Comparison of ENCODE assay signal across 1 cellular context in genomic region chr6:156719720-156720563, GRCh38.
TF ChIP-seq lines count a peak whose summit lies in the region.

No MANE protein-coding gene starts in this region.

TF ChIP-seq in HepG2, 621 proteins besides CTCF, POLR2A, EP300 and RAD21 (continued from another document and continues in another):
- TF ChIP-seq ZNF597 (CRISPR knock-in tag; IDR thresholded peaks at IDR 0.05) = no peak
- TF ChIP-seq, protein P1, sequence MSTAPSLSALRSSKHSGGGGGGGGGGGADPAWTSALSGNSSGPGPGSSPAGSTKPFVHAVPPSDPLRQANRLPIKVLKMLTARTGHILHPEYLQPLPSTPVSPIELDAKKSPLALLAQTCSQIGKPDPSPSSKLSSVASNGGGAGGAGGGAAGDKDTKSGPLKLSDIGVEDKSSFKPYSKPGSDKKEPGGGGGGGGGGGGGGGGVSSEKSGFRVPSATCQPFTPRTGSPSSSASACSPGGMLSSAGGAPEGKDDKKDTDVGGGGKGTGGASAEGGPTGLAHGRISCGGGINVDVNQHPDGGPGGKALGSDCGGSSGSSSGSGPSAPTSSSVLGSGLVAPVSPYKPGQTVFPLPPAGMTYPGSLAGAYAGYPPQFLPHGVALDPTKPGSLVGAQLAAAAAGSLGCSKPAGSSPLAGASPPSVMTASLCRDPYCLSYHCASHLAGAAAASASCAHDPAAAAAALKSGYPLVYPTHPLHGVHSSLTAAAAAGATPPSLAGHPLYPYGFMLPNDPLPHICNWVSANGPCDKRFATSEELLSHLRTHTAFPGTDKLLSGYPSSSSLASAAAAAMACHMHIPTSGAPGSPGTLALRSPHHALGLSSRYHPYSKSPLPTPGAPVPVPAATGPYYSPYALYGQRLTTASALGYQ (CRISPR knock-in tag; IDR thresholded peaks at IDR 0.05) = peak; percentile 95
- TF ChIP-seq GTF3A (CRISPR knock-in tag; conservative IDR thresholded peaks at IDR 0.05) = no peak
- peak; percentile 93 for TF ChIP-seq XRCC5 (optimal IDR thresholded peaks at IDR 0.05; ENCODE audit: low read length)
- no peak for TF ChIP-seq ZNF550 (CRISPR knock-in tag; IDR thresholded peaks at IDR 0.05; ENCODE audit: borderline replicate concordance)
- peak; percentile 91 for TF ChIP-seq ZNF614 (CRISPR knock-in tag; IDR thresholded peaks at IDR 0.05; ENCODE audit: borderline replicate concordance)
- peak; percentile 72 for TF ChIP-seq HMG20B (CRISPR knock-in tag; conservative IDR thresholded peaks at IDR 0.05)
- no peak for TF ChIP-seq CCAR2 (optimal IDR thresholded peaks at IDR 0.05; ENCODE audit: low read depth, low read length)
- TF ChIP-seq HNF4A (CRISPR knock-in tag; IDR thresholded peaks at IDR 0.05) = no peak; the same call in 1 of the 2 replicates
- TF ChIP-seq ZNF83 (CRISPR knock-in tag; IDR thresholded peaks at IDR 0.05; ENCODE audit: borderline replicate concordance) = no peak
- 0 out of 2 replicates have a peak, but pooled peaks have one; percentile 26 for TF ChIP-seq ZNF333 (CRISPR knock-in tag; IDR thresholded peaks at IDR 0.05; ENCODE audit: borderline replicate concordance)
- TF ChIP-seq, protein P2, sequence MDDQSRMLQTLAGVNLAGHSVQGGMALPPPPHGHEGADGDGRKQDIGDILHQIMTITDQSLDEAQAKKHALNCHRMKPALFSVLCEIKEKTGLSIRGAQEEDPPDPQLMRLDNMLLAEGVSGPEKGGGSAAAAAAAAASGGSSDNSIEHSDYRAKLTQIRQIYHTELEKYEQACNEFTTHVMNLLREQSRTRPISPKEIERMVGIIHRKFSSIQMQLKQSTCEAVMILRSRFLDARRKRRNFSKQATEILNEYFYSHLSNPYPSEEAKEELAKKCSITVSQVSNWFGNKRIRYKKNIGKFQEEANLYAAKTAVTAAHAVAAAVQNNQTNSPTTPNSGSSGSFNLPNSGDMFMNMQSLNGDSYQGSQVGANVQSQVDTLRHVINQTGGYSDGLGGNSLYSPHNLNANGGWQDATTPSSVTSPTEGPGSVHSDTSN (CRISPR knock-in tag; IDR thresholded peaks at IDR 0.05; ENCODE audit: borderline replicate concordance) = no peak; the same call in 1 of the 2 replicates
- TF ChIP-seq ZSCAN22 (CRISPR knock-in tag; IDR thresholded peaks at IDR 0.05) = no peak
- no peak for TF ChIP-seq ZNF207 (IDR thresholded peaks at IDR 0.05; ENCODE audit: borderline replicate concordance)
- peak; percentile 94 for TF ChIP-seq ARID5B (CRISPR knock-in tag; IDR thresholded peaks at IDR 0.05)
- TF ChIP-seq NFKB2 (CRISPR knock-in tag; IDR thresholded peaks at IDR 0.05; ENCODE audit: borderline replicate concordance) = peak; percentile 98; the same call in 1 of the 2 replicates
- peak; percentile 74; the same call in 1 of the 2 replicates for TF ChIP-seq HES4 (CRISPR knock-in tag; IDR thresholded peaks at IDR 0.05; ENCODE audit: borderline replicate concordance)
- peak; percentile 76 for TF ChIP-seq MED1 (CRISPR knock-in tag; IDR thresholded peaks at IDR 0.05)
- no peak for TF ChIP-seq MLLT10 (CRISPR knock-in tag; IDR thresholded peaks at IDR 0.05)
- TF ChIP-seq, protein P3, sequence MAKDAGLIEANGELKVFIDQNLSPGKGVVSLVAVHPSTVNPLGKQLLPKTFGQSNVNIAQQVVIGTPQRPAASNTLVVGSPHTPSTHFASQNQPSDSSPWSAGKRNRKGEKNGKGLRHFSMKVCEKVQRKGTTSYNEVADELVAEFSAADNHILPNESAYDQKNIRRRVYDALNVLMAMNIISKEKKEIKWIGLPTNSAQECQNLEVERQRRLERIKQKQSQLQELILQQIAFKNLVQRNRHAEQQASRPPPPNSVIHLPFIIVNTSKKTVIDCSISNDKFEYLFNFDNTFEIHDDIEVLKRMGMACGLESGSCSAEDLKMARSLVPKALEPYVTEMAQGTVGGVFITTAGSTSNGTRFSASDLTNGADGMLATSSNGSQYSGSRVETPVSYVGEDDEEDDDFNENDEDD (CRISPR knock-in tag; IDR thresholded peaks at IDR 0.05; ENCODE audit: borderline replicate concordance) = peak; percentile 91
- TF ChIP-seq ZNF670 (CRISPR knock-in tag; IDR thresholded peaks at IDR 0.05; ENCODE audit: borderline replicate concordance) = no peak
- peak; percentile 85 for TF ChIP-seq ZSCAN12 (CRISPR knock-in tag; IDR thresholded peaks at IDR 0.05)
- peak; percentile 70 for TF ChIP-seq ZNF782 (CRISPR knock-in tag; IDR thresholded peaks at IDR 0.05; ENCODE audit: borderline replicate concordance)
- TF ChIP-seq ZNF672 (CRISPR knock-in tag; IDR thresholded peaks at IDR 0.05) = no peak
- TF ChIP-seq, protein P4, sequence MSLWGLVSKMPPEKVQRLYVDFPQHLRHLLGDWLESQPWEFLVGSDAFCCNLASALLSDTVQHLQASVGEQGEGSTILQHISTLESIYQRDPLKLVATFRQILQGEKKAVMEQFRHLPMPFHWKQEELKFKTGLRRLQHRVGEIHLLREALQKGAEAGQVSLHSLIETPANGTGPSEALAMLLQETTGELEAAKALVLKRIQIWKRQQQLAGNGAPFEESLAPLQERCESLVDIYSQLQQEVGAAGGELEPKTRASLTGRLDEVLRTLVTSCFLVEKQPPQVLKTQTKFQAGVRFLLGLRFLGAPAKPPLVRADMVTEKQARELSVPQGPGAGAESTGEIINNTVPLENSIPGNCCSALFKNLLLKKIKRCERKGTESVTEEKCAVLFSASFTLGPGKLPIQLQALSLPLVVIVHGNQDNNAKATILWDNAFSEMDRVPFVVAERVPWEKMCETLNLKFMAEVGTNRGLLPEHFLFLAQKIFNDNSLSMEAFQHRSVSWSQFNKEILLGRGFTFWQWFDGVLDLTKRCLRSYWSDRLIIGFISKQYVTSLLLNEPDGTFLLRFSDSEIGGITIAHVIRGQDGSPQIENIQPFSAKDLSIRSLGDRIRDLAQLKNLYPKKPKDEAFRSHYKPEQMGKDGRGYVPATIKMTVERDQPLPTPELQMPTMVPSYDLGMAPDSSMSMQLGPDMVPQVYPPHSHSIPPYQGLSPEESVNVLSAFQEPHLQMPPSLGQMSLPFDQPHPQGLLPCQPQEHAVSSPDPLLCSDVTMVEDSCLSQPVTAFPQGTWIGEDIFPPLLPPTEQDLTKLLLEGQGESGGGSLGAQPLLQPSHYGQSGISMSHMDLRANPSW (CRISPR knock-in tag; IDR thresholded peaks at IDR 0.05; ENCODE audit: borderline replicate concordance) = no peak
- no peak for TF ChIP-seq ADNP (CRISPR knock-in tag; IDR thresholded peaks at IDR 0.05)
- TF ChIP-seq ELF4 (CRISPR knock-in tag; IDR thresholded peaks at IDR 0.05; ENCODE audit: borderline replicate concordance) = no peak
- TF ChIP-seq ZNF337 (CRISPR knock-in tag; IDR thresholded peaks at IDR 0.05; ENCODE audit: borderline replicate concordance, low read depth) = peak; percentile 97; the same call in 1 of the 2 replicates
- peak; percentile 98 for TF ChIP-seq ZNF407 (CRISPR knock-in tag; IDR thresholded peaks at IDR 0.05; ENCODE audit: not compliant biosample characterization)
- no peak for TF ChIP-seq ATAD3A (CRISPR knock-in tag; IDR thresholded peaks at IDR 0.05)
- 0 out of 2 replicates have a peak, but pooled peaks have one; percentile 63 for TF ChIP-seq XBP1 (CRISPR knock-in tag; IDR thresholded peaks at IDR 0.05)
- 0 out of 2 replicates have a peak, but pooled peaks have one; percentile 81 for TF ChIP-seq BRCA1 (CRISPR knock-in tag; IDR thresholded peaks at IDR 0.05)
- TF ChIP-seq ZNF260 (CRISPR knock-in tag; IDR thresholded peaks at IDR 0.05; ENCODE audit: borderline replicate concordance, low read depth) = no peak
- peak; percentile 96 for TF ChIP-seq ZNF124 (CRISPR knock-in tag; IDR thresholded peaks at IDR 0.05)
